ENCODE assay signal across 12 cellular contexts in the genomic region with DNA sequence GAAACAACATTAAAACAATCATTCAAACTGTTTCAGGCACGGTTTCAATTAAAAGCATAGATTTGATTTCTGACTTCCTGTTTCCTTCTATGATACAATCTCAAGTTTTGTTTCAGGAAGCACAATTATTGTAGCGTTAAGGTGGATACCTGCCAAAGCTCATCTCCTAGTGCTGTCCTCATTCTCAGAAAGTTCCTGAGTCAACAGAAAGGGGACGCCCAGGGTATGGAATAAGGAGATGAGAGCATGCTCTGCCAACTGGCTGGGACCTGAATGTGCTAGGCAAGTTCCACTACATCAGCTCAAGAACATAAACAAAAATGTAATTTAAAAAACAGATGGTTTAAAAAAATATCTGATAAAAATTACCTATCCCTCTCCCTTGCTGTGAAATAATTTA. TPM values are rescaled to one million over a fixed set of nuclear protein-coding genes. Genes with fewer than 3 reads are reported as not detected.
A peak's percentile ranks its signal among the peaks of the same experiment; 100 is the strongest.
DNase-seq lines count a peak whose midpoint lies in the region; ATAC-seq and TF ChIP-seq lines count a peak whose summit lies in the region.
"Had no signal": no experiment of that assay in that cellular context is flagged by ENCODE, and none has a peak within 500 bp of the region (broad histone marks: within the 10 kb centered on the region; RNA-seq: fewer than 3 reads in every experiment).

No MANE protein-coding gene starts in this region.

- H3K36me3 ChIP-seq in CD4-positive, alpha-beta memory T cell (ENCODE audit: insufficient read depth, low read length) = peaks cover 6% of the 10 kb centered on the region
- peaks cover 8 to 11% of the 10 kb centered on the region in 2 donors for H3K36me3 ChIP-seq in mucosa of rectum (ENCODE audit: control insufficient read depth in 2 of 2, insufficient read depth in 2 of 2, low read length in 2 of 2)

- no peaks in the 10 kb centered on the region for H3K27me3 ChIP-seq in CD4-positive, alpha-beta memory T cell (ENCODE audit: insufficient read depth, low read length)
- no peaks in the 10 kb centered on the region for H3K27me3 ChIP-seq in mucosa of rectum (ENCODE audit: control insufficient read depth in 2 of 2, insufficient read depth in 2 of 2, low read length in 2 of 2)
- H3K27me3 ChIP-seq: heart left ventricle had no signal

- POLR2A ChIA-PET in CD4-positive, alpha-beta memory T cell (lab: Charles Lee; ENCODE audit: partially characterized antibody) = interaction anchor here (0.7 to 8.2 kb wide), 16 partner anchors 8 to 200 kb away, joined by 3 to 412 read pairs (median 4); a partner anchor contains a TSS
- POLR2A ChIA-PET in activated naive CD8-positive, alpha-beta T cell treated with anti-CD3 and anti-CD28 coated beads, Interleukin-2, amount 10 ng/mL, durations not matched to agents 7 days and 5 days (lab: Charles Lee) = interaction anchor here (0.8 to 7.5 kb wide), 6 partner anchors 10 to 136 kb away, joined by 3 to 125 read pairs (median 4); a partner anchor contains a TSS

- peak in 2 of 5 donors; percentile 26 to 30 for DNase-seq in CD4-positive, alpha-beta memory T cell
- no peak for DNase-seq in activated naive CD8-positive, alpha-beta T cell treated with anti-CD3 and anti-CD28 coated beads, Interleukin-2, amount 10 ng/mL, durations not matched to agents 7 days and 5 days
- DNase-seq in hippocampal formation (lab: John Stamatoyannopoulos, UW) (no peak), OCI-M2 (lab: John Stamatoyannopoulos, UW; ENCODE audit: unreplicated experiment) (no peak)
- DNase-seq: activated naive CD4-positive, alpha-beta T cell; heart left ventricle; occipital lobe had no signal

- ATAC-seq in activated naive CD8-positive, alpha-beta T cell treated with anti-CD3 and anti-CD28 coated beads, Interleukin-2, amount 10 ng/mL, durations not matched to agents 7 days and 5 days (ENCODE audit: low read depth) = no peak
- no peak for ATAC-seq in HG02759 (IDR thresholded peaks at IDR 0.05; ENCODE audit: unreplicated experiment)
- no peak for ATAC-seq in HG03460 (IDR thresholded peaks at IDR 0.05; ENCODE audit: unreplicated experiment)

- H3K36me3 Mint-ChIP-seq in CD4-positive, alpha-beta memory T cell = peaks cover 8 to 25% of the 10 kb centered on the region in 2 donors
- H3K36me3 Mint-ChIP-seq in activated naive CD8-positive, alpha-beta T cell treated with anti-CD3 and anti-CD28 coated beads, Interleukin-2, amount 10 ng/mL, durations not matched to agents 7 days and 5 days = peaks cover 11% of the 10 kb centered on the region

- H3K4me1 Mint-ChIP-seq in CD4-positive, alpha-beta memory T cell = peaks cover 35 to 59% (median 49%) of the 10 kb centered on the region in 4 donors
- peaks cover 37% of the 10 kb centered on the region for H3K4me1 Mint-ChIP-seq in activated naive CD8-positive, alpha-beta T cell treated with anti-CD3 and anti-CD28 coated beads, Interleukin-2, amount 10 ng/mL, durations not matched to agents 7 days and 5 days

- H3K4me3 ChIP-seq in CD4-positive, alpha-beta memory T cell (ENCODE audit: low read length in 2 of 2) = no peak overlapping the region
- H3K4me3 ChIP-seq in mucosa of rectum (ENCODE audit: low read length in 2 of 2) = no peak overlapping the region
- H3K4me3 ChIP-seq: heart left ventricle, SK-N-MC had no signal

- H3K4me3 Mint-ChIP-seq in CD4-positive, alpha-beta memory T cell = peak overlapping the region; percentile 76 to 96 (median 88)
- H3K4me3 Mint-ChIP-seq in activated naive CD8-positive, alpha-beta T cell treated with anti-CD3 and anti-CD28 coated beads, Interleukin-2, amount 10 ng/mL, durations not matched to agents 7 days and 5 days = no peak overlapping the region

- intact Hi-C loops in CD4-positive, alpha-beta memory T cell (cut with micrococcal nuclease) = no loop called here

- no peaks in the 10 kb centered on the region for H3K27me3 Mint-ChIP-seq in CD4-positive, alpha-beta memory T cell
- H3K27me3 Mint-ChIP-seq in activated naive CD8-positive, alpha-beta T cell treated with anti-CD3 and anti-CD28 coated beads, Interleukin-2, amount 10 ng/mL, durations not matched to agents 7 days and 5 days = no peaks in the 10 kb centered on the region

- H3K9ac ChIP-seq in mucosa of rectum (ENCODE audit: low read depth in 1 of 2, low read length in 2 of 2) = peak overlapping the region; percentile 49 to 74

- H3K9me3 ChIP-seq in CD4-positive, alpha-beta memory T cell (ENCODE audit: control insufficient read depth in 1 of 2, low read length in 2 of 2) = no peaks in the 10 kb centered on the region
- H3K9me3 ChIP-seq in mucosa of rectum (ENCODE audit: control insufficient read depth in 2 of 2, low read length in 2 of 2) = no peaks in the 10 kb centered on the region
- H3K9me3 ChIP-seq: heart left ventricle had no signal

- peak; percentile 73 for TF ChIP-seq CTCF in LNCAP (IDR thresholded peaks at IDR 0.05)

- H3K9me3 Mint-ChIP-seq in CD4-positive, alpha-beta memory T cell = no peaks in the 10 kb centered on the region
- H3K9me3 Mint-ChIP-seq in activated naive CD8-positive, alpha-beta T cell treated with anti-CD3 and anti-CD28 coated beads, Interleukin-2, amount 10 ng/mL, durations not matched to agents 7 days and 5 days = no peaks in the 10 kb centered on the region

- H3K27ac ChIP-seq in CD4-positive, alpha-beta memory T cell (ENCODE audit: low read depth, low read length) = peak overlapping the region; percentile 55
- H3K27ac ChIP-seq in mucosa of rectum (ENCODE audit: low read depth in 2 of 2, low read length in 2 of 2) = peak overlapping the region; percentile 92 to 99
- H3K27ac ChIP-seq: SK-N-MC had no signal

- peak overlapping the region; percentile 89 to 94 (median 93) for H3K27ac Mint-ChIP-seq in CD4-positive, alpha-beta memory T cell
- peak overlapping the region; percentile 94 for H3K27ac Mint-ChIP-seq in activated naive CD8-positive, alpha-beta T cell treated with anti-CD3 and anti-CD28 coated beads, Interleukin-2, amount 10 ng/mL, durations not matched to agents 7 days and 5 days

- CTCF ChIA-PET in CD4-positive, alpha-beta memory T cell (lab: Charles Lee; ENCODE audit: partially characterized antibody) = interaction anchor here (1.0 to 6.6 kb wide), 14 partner anchors 10 to 197 kb away, joined by 3 to 60 read pairs (median 4); a partner anchor contains a TSS

- peaks cover 53% of the 10 kb centered on the region for H3K4me1 ChIP-seq in CD4-positive, alpha-beta memory T cell (ENCODE audit: insufficient read depth, low read length)
- peaks cover 27 to 38% of the 10 kb centered on the region in 2 donors for H3K4me1 ChIP-seq in mucosa of rectum (ENCODE audit: control insufficient read depth in 2 of 2, insufficient read depth in 2 of 2, low read length in 2 of 2)

RNA-seq across cellular contexts. Expression of a gene that starts 2.1 kb away (rescaled TPM):
- 10 to 100 TPM; 86.1 to 86.2 TPM for total RNA-seq in CD4-positive, alpha-beta memory T cell
- polyA plus RNA-seq in CD4-positive, alpha-beta memory T cell = 10 to 100 TPM; 41.4 to 84.7 TPM
- 100 to 1,000 TPM in 1 of 2 experiments, 10 to 100 TPM in 1; 99.0 to 108 TPM for total RNA-seq in activated naive CD8-positive, alpha-beta T cell treated with anti-CD3 and anti-CD28 coated beads, Interleukin-2, amount 10 ng/mL, durations not matched to agents 7 days and 5 days
